In the genomic region with DNA sequence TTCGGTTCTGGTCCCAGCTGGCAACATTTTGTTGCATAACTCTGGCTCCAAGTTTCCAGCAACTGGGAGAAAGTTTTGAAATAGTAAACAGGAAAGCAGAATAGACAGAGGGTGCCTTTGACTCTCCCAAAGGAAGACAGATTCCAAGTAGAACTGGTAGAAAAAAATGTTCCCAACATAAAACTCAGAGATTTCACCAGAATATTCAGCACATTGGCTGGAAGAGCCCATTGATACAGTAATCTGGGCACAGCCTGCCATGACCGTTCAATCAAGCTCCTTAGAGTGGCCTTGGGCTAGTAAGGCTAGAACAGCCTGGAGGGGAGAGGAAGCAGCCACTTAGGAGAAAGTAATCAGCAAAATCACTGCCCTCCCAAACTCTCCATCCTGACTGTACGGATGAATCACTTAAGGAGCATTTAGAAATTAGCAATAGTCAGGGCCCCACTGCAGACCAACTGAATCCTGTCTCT, we compare ENCODE assay signal across 10 cellular contexts.
A peak's percentile ranks its signal among the peaks of the same experiment; 100 is the strongest.
DNase-seq lines count a peak whose midpoint lies in the region; ATAC-seq and TF ChIP-seq lines count a peak whose summit lies in the region.
"Had no signal": no experiment of that assay in that cellular context is flagged by ENCODE, and none has a peak within 500 bp of the region (broad histone marks: within the 10 kb centered on the region; RNA-seq: fewer than 3 reads in every experiment).

No MANE protein-coding gene starts in this region.

- intact Hi-C loops in breast epithelium (cut with DNase I; ENCODE audit: low total_unique reads): no loop called here

- no peaks in the 10 kb centered on the region for H3K36me3 Mint-ChIP-seq in effector memory CD8-positive, alpha-beta T cell (ENCODE audit: insufficient read depth)

- TF ChIP-seq POLR2A in breast epithelium (IDR thresholded peaks at IDR 0.05): no peak

- H3K4me3 ChIP-seq in breast epithelium (no peak overlapping the region), hepatocyte (no peak overlapping the region), skin epidermis (no peak overlapping the region)

- no peaks in the 10 kb centered on the region for H3K9me3 Mint-ChIP-seq in effector memory CD8-positive, alpha-beta T cell

- H3K27ac Mint-ChIP-seq in effector memory CD8-positive, alpha-beta T cell: peak overlapping the region in 1 of 2 donors; percentile 70

- no peak overlapping the region for H3K4me2 ChIP-seq in hepatocyte

- H3K4me1 ChIP-seq in breast epithelium: peaks cover 6 to 7% of the 10 kb centered on the region in 2 donors
- no peaks in the 10 kb centered on the region for H3K4me1 ChIP-seq in hepatocyte (ENCODE audit: insufficient read depth)

- no peak overlapping the region for H3K4me3 Mint-ChIP-seq in effector memory CD8-positive, alpha-beta T cell

- no peaks in the 10 kb centered on the region for H3K9me2 ChIP-seq in hepatocyte (replicated peaks; ENCODE audit: insufficient read depth)

- 74% methylated on average over 3 of the region's 3 CpGs for WGBS in hepatocyte (ENCODE audit: low lambda C conversion rate, missing lambda C conversion rate)

- DNase-seq in GM04503 (ENCODE audit: low read depth) (peak; percentile 62), breast epithelium (ENCODE audit: low spot score in 2 of 2) (no peak), hepatocyte (ENCODE audit: low spot score) (no peak), NCI-H2107 treated with DMSO at 0.1 percent for 48 hours (lab: John Stamatoyannopoulos, UW; ENCODE audit: unreplicated experiment) (no peak), DMS 273 treated with DMSO at 0.1 percent for 48 hours (lab: John Stamatoyannopoulos, UW) (no peak)
- DNase-seq in activated effector memory CD4-positive, alpha-beta T cell treated with Interleukin-2 at 50 U/mL for 16 hours: no peak
- no peak for DNase-seq in effector memory CD8-positive, alpha-beta T cell
- DNase-seq: COR-L47, MM.1S had no signal

- H3K4me1 Mint-ChIP-seq in effector memory CD8-positive, alpha-beta T cell (ENCODE audit: low read depth in 2 of 2): peaks cover 6 to 14% of the 10 kb centered on the region in 2 donors

- no peaks in the 10 kb centered on the region for H3K36me3 ChIP-seq in breast epithelium
- H3K36me3 ChIP-seq in hepatocyte (replicated peaks; ENCODE audit: insufficient read depth, low read depth): no peaks in the 10 kb centered on the region

- H3K27me3 ChIP-seq in breast epithelium (no peaks in the 10 kb centered on the region), hepatocyte (no peaks in the 10 kb centered on the region)

- no peaks in the 10 kb centered on the region for H3K27me3 Mint-ChIP-seq in effector memory CD8-positive, alpha-beta T cell

- H2AFZ ChIP-seq in hepatocyte: no peak overlapping the region

- no peak for TF ChIP-seq CTCF in breast epithelium (IDR thresholded peaks at IDR 0.05)
- TF ChIP-seq CTCF in hepatocyte (IDR thresholded peaks at IDR 0.05; ENCODE audit: poor library complexity): no peak

- H3K9me3 ChIP-seq in breast epithelium (no peaks in the 10 kb centered on the region), hepatocyte (ENCODE audit: low read depth) (no peaks in the 10 kb centered on the region)

- H3K27ac ChIP-seq in breast epithelium: peak overlapping the region; percentile 73 to 89
- peak overlapping the region; percentile 47 for H3K27ac ChIP-seq in hepatocyte
- peak overlapping the region in 16 of 21 experiments; percentile 1 to 79 (median 59) for H3K27ac ChIP-seq in skin epidermis

- no peaks in the 10 kb centered on the region for H4K20me1 ChIP-seq in hepatocyte (ENCODE audit: insufficient read depth, poor library complexity, severe bottlenecking)

- no peak for ATAC-seq in effector memory CD8-positive, alpha-beta T cell (replicated peaks)

- no peaks in the 10 kb centered on the region for H3K79me2 ChIP-seq in hepatocyte
